In genomic region chr19:35718345-35719041, GRCh38 we compare ENCODE assay signal across 2 cellular contexts.
TF ChIP-seq lines count a peak whose summit lies in the region.

No MANE protein-coding gene starts in this region.

TF ChIP-seq in GM23338, 12 proteins besides CTCF, POLR2A, EP300 and RAD21:
- TF ChIP-seq ETS1 (IDR thresholded peaks at IDR 0.05): no peak
- no peak for TF ChIP-seq JUNB (IDR thresholded peaks at IDR 0.05; ENCODE audit: unreplicated experiment)
- no peak for TF ChIP-seq EZH2phosphoT487 (IDR thresholded peaks at IDR 0.05; ENCODE audit: unreplicated experiment)
- no peak for TF ChIP-seq ZNF331 (CRISPR knock-in tag; IDR thresholded peaks at IDR 0.05; ENCODE audit: low read depth)
- no peak for TF ChIP-seq POLR2AphosphoS5 (IDR thresholded peaks at IDR 0.05; ENCODE audit: low read depth)
- no peak for TF ChIP-seq CREB1 (CRISPR knock-in tag; IDR thresholded peaks at IDR 0.05; ENCODE audit: low read depth)
- TF ChIP-seq ZNF114 (CRISPR knock-in tag; IDR thresholded peaks at IDR 0.05): no peak
- TF ChIP-seq, protein P1, sequence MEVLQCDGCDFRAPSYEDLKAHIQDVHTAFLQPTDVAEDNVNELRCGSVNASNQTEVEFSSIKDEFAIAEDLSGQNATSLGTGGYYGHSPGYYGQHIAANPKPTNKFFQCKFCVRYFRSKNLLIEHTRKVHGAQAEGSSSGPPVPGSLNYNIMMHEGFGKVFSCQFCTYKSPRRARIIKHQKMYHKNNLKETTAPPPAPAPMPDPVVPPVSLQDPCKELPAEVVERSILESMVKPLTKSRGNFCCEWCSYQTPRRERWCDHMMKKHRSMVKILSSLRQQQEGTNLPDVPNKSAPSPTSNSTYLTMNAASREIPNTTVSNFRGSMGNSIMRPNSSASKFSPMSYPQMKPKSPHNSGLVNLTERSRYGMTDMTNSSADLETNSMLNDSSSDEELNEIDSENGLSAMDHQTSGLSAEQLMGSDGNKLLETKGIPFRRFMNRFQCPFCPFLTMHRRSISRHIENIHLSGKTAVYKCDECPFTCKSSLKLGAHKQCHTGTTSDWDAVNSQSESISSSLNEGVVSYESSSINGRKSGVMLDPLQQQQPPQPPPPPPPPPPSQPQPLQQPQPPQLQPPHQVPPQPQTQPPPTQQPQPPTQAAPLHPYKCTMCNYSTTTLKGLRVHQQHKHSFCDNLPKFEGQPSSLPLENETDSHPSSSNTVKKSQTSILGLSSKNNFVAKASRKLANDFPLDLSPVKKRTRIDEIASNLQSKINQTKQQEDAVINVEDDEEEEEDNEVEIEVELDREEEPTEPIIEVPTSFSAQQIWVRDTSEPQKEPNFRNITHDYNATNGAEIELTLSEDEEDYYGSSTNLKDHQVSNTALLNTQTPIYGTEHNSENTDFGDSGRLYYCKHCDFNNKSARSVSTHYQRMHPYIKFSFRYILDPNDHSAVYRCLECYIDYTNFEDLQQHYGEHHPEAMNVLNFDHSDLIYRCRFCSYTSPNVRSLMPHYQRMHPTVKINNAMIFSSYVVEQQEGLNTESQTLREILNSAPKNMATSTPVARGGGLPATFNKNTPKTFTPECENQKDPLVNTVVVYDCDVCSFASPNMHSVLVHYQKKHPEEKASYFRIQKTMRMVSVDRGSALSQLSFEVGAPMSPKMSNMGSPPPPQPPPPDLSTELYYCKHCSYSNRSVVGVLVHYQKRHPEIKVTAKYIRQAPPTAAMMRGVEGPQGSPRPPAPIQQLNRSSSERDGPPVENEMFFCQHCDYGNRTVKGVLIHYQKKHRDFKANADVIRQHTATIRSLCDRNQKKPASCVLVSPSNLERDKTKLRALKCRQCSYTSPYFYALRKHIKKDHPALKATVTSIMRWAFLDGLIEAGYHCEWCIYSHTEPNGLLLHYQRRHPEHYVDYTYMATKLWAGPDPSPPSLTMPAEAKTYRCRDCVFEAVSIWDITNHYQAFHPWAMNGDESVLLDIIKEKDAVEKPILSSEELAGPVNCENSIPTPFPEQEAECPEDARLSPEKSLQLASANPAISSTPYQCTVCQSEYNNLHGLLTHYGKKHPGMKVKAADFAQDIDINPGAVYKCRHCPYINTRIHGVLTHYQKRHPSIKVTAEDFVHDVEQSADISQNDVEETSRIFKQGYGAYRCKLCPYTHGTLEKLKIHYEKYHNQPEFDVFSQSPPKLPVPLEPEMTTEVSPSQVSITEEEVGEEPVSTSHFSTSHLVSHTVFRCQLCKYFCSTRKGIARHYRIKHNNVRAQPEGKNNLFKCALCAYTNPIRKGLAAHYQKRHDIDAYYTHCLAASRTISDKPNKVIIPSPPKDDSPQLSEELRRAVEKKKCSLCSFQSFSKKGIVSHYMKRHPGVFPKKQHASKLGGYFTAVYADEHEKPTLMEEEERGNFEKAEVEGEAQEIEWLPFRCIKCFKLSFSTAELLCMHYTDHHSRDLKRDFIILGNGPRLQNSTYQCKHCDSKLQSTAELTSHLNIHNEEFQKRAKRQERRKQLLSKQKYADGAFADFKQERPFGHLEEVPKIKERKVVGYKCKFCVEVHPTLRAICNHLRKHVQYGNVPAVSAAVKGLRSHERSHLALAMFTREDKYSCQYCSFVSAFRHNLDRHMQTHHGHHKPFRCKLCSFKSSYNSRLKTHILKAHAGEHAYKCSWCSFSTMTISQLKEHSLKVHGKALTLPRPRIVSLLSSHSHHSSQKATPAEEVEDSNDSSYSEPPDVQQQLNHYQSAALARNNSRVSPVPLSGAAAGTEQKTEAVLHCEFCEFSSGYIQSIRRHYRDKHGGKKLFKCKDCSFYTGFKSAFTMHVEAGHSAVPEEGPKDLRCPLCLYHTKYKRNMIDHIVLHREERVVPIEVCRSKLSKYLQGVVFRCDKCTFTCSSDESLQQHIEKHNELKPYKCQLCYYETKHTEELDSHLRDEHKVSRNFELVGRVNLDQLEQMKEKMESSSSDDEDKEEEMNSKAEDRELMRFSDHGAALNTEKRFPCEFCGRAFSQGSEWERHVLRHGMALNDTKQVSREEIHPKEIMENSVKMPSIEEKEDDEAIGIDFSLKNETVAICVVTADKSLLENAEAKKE (CRISPR knock-in tag; IDR thresholded peaks at IDR 0.05): no peak
- no peak for TF ChIP-seq STAT1 (IDR thresholded peaks at IDR 0.05; ENCODE audit: unreplicated experiment)
- no peak for TF ChIP-seq NANOG (IDR thresholded peaks at IDR 0.05; ENCODE audit: borderline replicate concordance)
- TF ChIP-seq EZH2 (IDR thresholded peaks at IDR 0.05; ENCODE audit: low read depth, unreplicated experiment): no peak
- no peak for TF ChIP-seq REST (IDR thresholded peaks at IDR 0.05; ENCODE audit: unreplicated experiment)

TF ChIP-seq in GM12878, 131 proteins besides CTCF, POLR2A, EP300 and RAD21:
- TF ChIP-seq LARP7 (IDR thresholded peaks at IDR 0.05): peak; percentile 61
- TF ChIP-seq CHD4 (IDR thresholded peaks at IDR 0.05): no peak
- peak; percentile 29; the same call in 1 of the 2 replicates for TF ChIP-seq DPF2 (IDR thresholded peaks at IDR 0.05)
- no peak for TF ChIP-seq PKNOX1 (IDR thresholded peaks at IDR 0.05)
- TF ChIP-seq HDGF (IDR thresholded peaks at IDR 0.05): peak; percentile 25; the same call in 1 of the 2 replicates
- TF ChIP-seq EGR1 (IDR thresholded peaks at IDR 0.05; ENCODE audit: borderline replicate concordance in 1 of 2, low read depth in 2 of 2, low read length in 2 of 2): peak in 1 of 2 experiments; percentile 32; a peak in 1 of 3 replicates
- 0 out of 2 replicates have a peak, but pooled peaks have one; percentile 11 for TF ChIP-seq CREB1 (IDR thresholded peaks at IDR 0.05; ENCODE audit: low read depth)
- TF ChIP-seq, protein P2, sequence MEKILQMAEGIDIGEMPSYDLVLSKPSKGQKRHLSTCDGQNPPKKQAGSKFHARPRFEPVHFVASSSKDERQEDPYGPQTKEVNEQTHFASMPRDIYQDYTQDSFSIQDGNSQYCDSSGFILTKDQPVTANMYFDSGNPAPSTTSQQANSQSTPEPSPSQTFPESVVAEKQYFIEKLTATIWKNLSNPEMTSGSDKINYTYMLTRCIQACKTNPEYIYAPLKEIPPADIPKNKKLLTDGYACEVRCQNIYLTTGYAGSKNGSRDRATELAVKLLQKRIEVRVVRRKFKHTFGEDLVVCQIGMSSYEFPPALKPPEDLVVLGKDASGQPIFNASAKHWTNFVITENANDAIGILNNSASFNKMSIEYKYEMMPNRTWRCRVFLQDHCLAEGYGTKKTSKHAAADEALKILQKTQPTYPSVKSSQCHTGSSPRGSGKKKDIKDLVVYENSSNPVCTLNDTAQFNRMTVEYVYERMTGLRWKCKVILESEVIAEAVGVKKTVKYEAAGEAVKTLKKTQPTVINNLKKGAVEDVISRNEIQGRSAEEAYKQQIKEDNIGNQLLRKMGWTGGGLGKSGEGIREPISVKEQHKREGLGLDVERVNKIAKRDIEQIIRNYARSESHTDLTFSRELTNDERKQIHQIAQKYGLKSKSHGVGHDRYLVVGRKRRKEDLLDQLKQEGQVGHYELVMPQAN (conservative IDR thresholded peaks at IDR 0.05): no peak; the same call in 1 of the 2 replicates
- TF ChIP-seq TCF12 (IDR thresholded peaks at IDR 0.05; ENCODE audit: low read depth, low read length): no peak
- TF ChIP-seq NBN (IDR thresholded peaks at IDR 0.05): 0 out of 2 replicates have a peak, but pooled peaks have one; percentile 31
- peak; percentile 22; the same call in 1 of the 2 replicates for TF ChIP-seq BACH1 (IDR thresholded peaks at IDR 0.05; ENCODE audit: borderline replicate concordance)
